In genomic region chr9:91714020-91714721, GRCh38 we compare ENCODE assay signal across 1 cellular context.
TF ChIP-seq lines count a peak whose summit lies in the region.

No MANE protein-coding gene starts in this region.

TF ChIP-seq in H1, 55 proteins besides CTCF, POLR2A, EP300 and RAD21 (continued from another document):
- TF ChIP-seq, protein P1, sequence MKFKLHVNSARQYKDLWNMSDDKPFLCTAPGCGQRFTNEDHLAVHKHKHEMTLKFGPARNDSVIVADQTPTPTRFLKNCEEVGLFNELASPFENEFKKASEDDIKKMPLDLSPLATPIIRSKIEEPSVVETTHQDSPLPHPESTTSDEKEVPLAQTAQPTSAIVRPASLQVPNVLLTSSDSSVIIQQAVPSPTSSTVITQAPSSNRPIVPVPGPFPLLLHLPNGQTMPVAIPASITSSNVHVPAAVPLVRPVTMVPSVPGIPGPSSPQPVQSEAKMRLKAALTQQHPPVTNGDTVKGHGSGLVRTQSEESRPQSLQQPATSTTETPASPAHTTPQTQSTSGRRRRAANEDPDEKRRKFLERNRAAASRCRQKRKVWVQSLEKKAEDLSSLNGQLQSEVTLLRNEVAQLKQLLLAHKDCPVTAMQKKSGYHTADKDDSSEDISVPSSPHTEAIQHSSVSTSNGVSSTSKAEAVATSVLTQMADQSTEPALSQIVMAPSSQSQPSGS (IDR thresholded peaks at IDR 0.05; ENCODE audit: low read length): no peak
- TF ChIP-seq SIX5 (IDR thresholded peaks at IDR 0.05; ENCODE audit: low read depth, low read length) (no peak), SIRT6 (IDR thresholded peaks at IDR 0.05; ENCODE audit: low read length) (no peak), JUND (IDR thresholded peaks at IDR 0.05; ENCODE audit: low read length) (no peak), E2F6 (IDR thresholded peaks at IDR 0.05) (0 out of 2 replicates have a peak, but pooled peaks have one; percentile 17), BRCA1 (IDR thresholded peaks at IDR 0.05; ENCODE audit: low read depth, low read length) (no peak)
TF ChIP-seq in H1: peak in this region for 7.
